ENCODE assay signal across 8 cellular contexts in genomic region chr19:33193864-33194362, GRCh38. TPM values are rescaled to one million over a fixed set of nuclear protein-coding genes. Genes with fewer than 3 reads are reported as not detected.
DNase-seq lines count a peak whose midpoint lies in the region; ATAC-seq and TF ChIP-seq lines count a peak whose summit lies in the region.

LRP3 (plus strand) TSS chr19:33194330; CDS start chr19:33194786, 456 bp downstream.

- H3K4me1 Mint-ChIP-seq in activated naive CD4-positive, alpha-beta T cell treated with anti-CD3 and anti-CD28 coated beads, Interleukin-2, amount 10 ng/mL, durations not matched to agents 7 days and 5 days: peaks cover 3% of the 10 kb centered on the region

- 4% methylated on average over 42 of the region's 50 CpGs for WGBS in urinary bladder

- H3K36me3 ChIP-seq in RWPE2 (ENCODE audit: low read depth) (no peaks in the 10 kb centered on the region), mucosa of rectum (ENCODE audit: control insufficient read depth in 2 of 2, insufficient read depth in 2 of 2, low read length in 2 of 2) (no peaks in the 10 kb centered on the region), urinary bladder (ENCODE audit: insufficient read depth) (no peaks in the 10 kb centered on the region)

- ATAC-seq in RWPE2 (ENCODE audit: low read depth) (peak; percentile 41; the same call in 2 of the 3 replicates), HG03045 (IDR thresholded peaks at IDR 0.05; ENCODE audit: unreplicated experiment) (no peak), HG03342 (IDR thresholded peaks at IDR 0.05; ENCODE audit: unreplicated experiment) (no peak)

- peak within 1 kb of the TSS in 1 of 2 donors; percentile 43 for H3K9ac ChIP-seq in mucosa of rectum (ENCODE audit: low read depth in 1 of 2, low read length in 2 of 2)

- CTCF ChIA-PET in activated naive CD4-positive, alpha-beta T cell treated with anti-CD3 and anti-CD28 coated beads, Interleukin-2, amount 10 ng/mL, durations not matched to agents 7 days and 5 days (lab: Charles Lee): no interaction called here

- H3K27me3 ChIP-seq in RWPE2 (ENCODE audit: insufficient read depth, poor library complexity, severe bottlenecking) (peaks cover 17% of the 10 kb centered on the region), mucosa of rectum (ENCODE audit: control insufficient read depth in 2 of 2, insufficient read depth in 2 of 2, low read length in 2 of 2) (peaks cover 6 to 10% of the 10 kb centered on the region in 2 donors)

- H3K27ac Mint-ChIP-seq in activated naive CD4-positive, alpha-beta T cell treated with anti-CD3 and anti-CD28 coated beads, Interleukin-2, amount 10 ng/mL, durations not matched to agents 7 days and 5 days: no peak within 1 kb of the TSS

- TF ChIP-seq CTCF in RWPE2 (IDR thresholded peaks at IDR 0.05; ENCODE audit: poor library complexity, severe bottlenecking): no peak
- TF ChIP-seq CTCF in epithelial cell of proximal tubule (conservative IDR thresholded peaks at IDR 0.05; ENCODE audit: low read depth, low read length): no peak

- no peaks in the 10 kb centered on the region for H3K9me3 Mint-ChIP-seq in activated naive CD4-positive, alpha-beta T cell treated with anti-CD3 and anti-CD28 coated beads, Interleukin-2, amount 10 ng/mL, durations not matched to agents 7 days and 5 days

- H3K36me3 Mint-ChIP-seq in activated naive CD4-positive, alpha-beta T cell treated with anti-CD3 and anti-CD28 coated beads, Interleukin-2, amount 10 ng/mL, durations not matched to agents 7 days and 5 days: no peaks in the 10 kb centered on the region

- H3K27ac ChIP-seq in RWPE2 (ENCODE audit: poor library complexity, severe bottlenecking) (no peak within 1 kb of the TSS), mucosa of rectum (ENCODE audit: low read depth in 2 of 2, low read length in 2 of 2) (peak within 1 kb of the TSS in 1 of 2 donors; percentile 16), urinary bladder (ENCODE audit: low read depth) (no peak within 1 kb of the TSS)

- H3K4me3 ChIP-seq in RWPE2 (ENCODE audit: severe bottlenecking) (peak within 1 kb of the TSS; percentile 54), epithelial cell of proximal tubule (ENCODE audit: low read depth, low read length) (peak within 1 kb of the TSS; percentile 50), mucosa of rectum (ENCODE audit: low read length in 2 of 2) (peak within 1 kb of the TSS; percentile 48 to 55), urinary bladder (ENCODE audit: low read depth, low read length) (peak within 1 kb of the TSS; percentile 81)

- H3K27me3 Mint-ChIP-seq in activated naive CD4-positive, alpha-beta T cell treated with anti-CD3 and anti-CD28 coated beads, Interleukin-2, amount 10 ng/mL, durations not matched to agents 7 days and 5 days: peaks cover 77% of the 10 kb centered on the region

- H3K4me1 ChIP-seq in RWPE2 (ENCODE audit: insufficient read depth, poor library complexity, severe bottlenecking): no peaks in the 10 kb centered on the region
- H3K4me1 ChIP-seq in mucosa of rectum (ENCODE audit: control insufficient read depth in 2 of 2, insufficient read depth in 2 of 2, low read length in 2 of 2): peaks cover 4% of the 10 kb centered on the region in 2 donors
- H3K4me1 ChIP-seq in urinary bladder (ENCODE audit: insufficient read depth): no peaks in the 10 kb centered on the region

- no peak for DNase-seq in activated naive CD4-positive, alpha-beta T cell treated with anti-CD3 and anti-CD28 coated beads, Interleukin-2, amount 10 ng/mL, durations not matched to agents 7 days and 5 days
- DNase-seq in activated naive CD4-positive, alpha-beta T cell (lab: John Stamatoyannopoulos, UW): no peak
- DNase-seq in RWPE2 (ENCODE audit: low spot score) (no peak), epithelial cell of proximal tubule (ENCODE audit: low read depth) (no peak)

- H3K9me3 ChIP-seq in RWPE2 (ENCODE audit: severe bottlenecking): no peaks in the 10 kb centered on the region
- H3K9me3 ChIP-seq in mucosa of rectum (ENCODE audit: control insufficient read depth in 2 of 2, low read length in 2 of 2): no peaks in the 10 kb centered on the region

- peak within 1 kb of the TSS; percentile 43 for H3K4me3 Mint-ChIP-seq in activated naive CD4-positive, alpha-beta T cell treated with anti-CD3 and anti-CD28 coated beads, Interleukin-2, amount 10 ng/mL, durations not matched to agents 7 days and 5 days

RNA-seq across cellular contexts. Expression of gene LRP3, which starts in this region (rescaled TPM):
- total RNA-seq in epithelial cell of proximal tubule (26.3 and 26.9 TPM in 2 replicates), urinary bladder (14.4 TPM)
- polyA plus RNA-seq in urinary bladder: 40.0 TPM
